In the genomic region with DNA sequence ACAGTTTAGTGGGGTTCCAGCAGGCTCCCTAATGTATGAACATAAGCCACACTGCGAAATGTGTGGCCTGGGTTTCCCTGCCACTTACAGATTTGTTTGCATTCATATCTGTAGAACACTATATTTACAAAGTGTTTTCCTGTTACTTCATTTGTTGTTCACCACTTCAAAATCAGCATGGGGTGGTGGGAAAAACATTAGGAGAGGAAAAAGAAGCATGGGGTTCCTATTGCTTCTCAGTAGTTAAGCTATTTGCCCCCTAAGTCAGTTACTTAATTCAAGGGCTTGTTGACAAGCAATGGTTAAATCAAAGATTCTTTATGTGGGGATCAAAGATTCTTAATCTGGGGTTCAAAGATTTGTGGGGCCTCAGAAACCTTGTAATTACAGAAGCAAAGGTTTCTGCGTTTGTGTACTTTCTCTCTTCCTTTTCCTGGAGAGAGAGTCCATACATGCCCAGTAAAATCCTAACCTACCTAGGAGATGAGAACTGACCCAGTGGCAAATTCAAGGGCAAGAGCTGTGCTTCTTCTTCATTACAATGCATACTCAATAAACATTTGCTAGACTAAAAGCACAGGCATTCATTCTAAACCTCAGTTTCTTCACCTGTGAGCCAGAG, we compare ENCODE assay signal across 2 cellular contexts.
TF ChIP-seq lines count a peak whose summit lies in the region.

No MANE protein-coding gene starts in this region.

TF ChIP-seq in GM23338, 12 proteins besides CTCF, POLR2A, EP300 and RAD21 (continued from another document):
- TF ChIP-seq EZH2 (IDR thresholded peaks at IDR 0.05; ENCODE audit: low read depth, unreplicated experiment) (no peak), CREB1 (CRISPR knock-in tag; IDR thresholded peaks at IDR 0.05; ENCODE audit: low read depth) (no peak), ZNF114 (CRISPR knock-in tag; IDR thresholded peaks at IDR 0.05) (no peak), EZH2phosphoT487 (IDR thresholded peaks at IDR 0.05; ENCODE audit: unreplicated experiment) (no peak)
- TF ChIP-seq, protein P1, sequence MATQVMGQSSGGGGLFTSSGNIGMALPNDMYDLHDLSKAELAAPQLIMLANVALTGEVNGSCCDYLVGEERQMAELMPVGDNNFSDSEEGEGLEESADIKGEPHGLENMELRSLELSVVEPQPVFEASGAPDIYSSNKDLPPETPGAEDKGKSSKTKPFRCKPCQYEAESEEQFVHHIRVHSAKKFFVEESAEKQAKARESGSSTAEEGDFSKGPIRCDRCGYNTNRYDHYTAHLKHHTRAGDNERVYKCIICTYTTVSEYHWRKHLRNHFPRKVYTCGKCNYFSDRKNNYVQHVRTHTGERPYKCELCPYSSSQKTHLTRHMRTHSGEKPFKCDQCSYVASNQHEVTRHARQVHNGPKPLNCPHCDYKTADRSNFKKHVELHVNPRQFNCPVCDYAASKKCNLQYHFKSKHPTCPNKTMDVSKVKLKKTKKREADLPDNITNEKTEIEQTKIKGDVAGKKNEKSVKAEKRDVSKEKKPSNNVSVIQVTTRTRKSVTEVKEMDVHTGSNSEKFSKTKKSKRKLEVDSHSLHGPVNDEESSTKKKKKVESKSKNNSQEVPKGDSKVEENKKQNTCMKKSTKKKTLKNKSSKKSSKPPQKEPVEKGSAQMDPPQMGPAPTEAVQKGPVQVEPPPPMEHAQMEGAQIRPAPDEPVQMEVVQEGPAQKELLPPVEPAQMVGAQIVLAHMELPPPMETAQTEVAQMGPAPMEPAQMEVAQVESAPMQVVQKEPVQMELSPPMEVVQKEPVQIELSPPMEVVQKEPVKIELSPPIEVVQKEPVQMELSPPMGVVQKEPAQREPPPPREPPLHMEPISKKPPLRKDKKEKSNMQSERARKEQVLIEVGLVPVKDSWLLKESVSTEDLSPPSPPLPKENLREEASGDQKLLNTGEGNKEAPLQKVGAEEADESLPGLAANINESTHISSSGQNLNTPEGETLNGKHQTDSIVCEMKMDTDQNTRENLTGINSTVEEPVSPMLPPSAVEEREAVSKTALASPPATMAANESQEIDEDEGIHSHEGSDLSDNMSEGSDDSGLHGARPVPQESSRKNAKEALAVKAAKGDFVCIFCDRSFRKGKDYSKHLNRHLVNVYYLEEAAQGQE (IDR thresholded peaks at IDR 0.05; ENCODE audit: unreplicated experiment) = no peak

TF ChIP-seq in neural cell, 6 proteins besides CTCF, POLR2A, EP300 and RAD21:
- TF ChIP-seq, protein P1 (IDR thresholded peaks at IDR 0.05; ENCODE audit: borderline replicate concordance) = no peak
- TF ChIP-seq SMC3 (conservative IDR thresholded peaks at IDR 0.05; ENCODE audit: poor library complexity) (no peak), MXI1 (conservative IDR thresholded peaks at IDR 0.05; ENCODE audit: poor library complexity, severe bottlenecking) (no peak), TAF1 (IDR thresholded peaks at IDR 0.05; ENCODE audit: low read depth) (no peak), POLR2AphosphoS5 (IDR thresholded peaks at IDR 0.05) (no peak), EZH2 (IDR thresholded peaks at IDR 0.05; ENCODE audit: borderline replicate concordance, insufficient read depth, low read length, poor library complexity, severe bottlenecking) (no peak)
TF ChIP-seq in neural cell: peak in this region for 0.
